In the genomic region with DNA sequence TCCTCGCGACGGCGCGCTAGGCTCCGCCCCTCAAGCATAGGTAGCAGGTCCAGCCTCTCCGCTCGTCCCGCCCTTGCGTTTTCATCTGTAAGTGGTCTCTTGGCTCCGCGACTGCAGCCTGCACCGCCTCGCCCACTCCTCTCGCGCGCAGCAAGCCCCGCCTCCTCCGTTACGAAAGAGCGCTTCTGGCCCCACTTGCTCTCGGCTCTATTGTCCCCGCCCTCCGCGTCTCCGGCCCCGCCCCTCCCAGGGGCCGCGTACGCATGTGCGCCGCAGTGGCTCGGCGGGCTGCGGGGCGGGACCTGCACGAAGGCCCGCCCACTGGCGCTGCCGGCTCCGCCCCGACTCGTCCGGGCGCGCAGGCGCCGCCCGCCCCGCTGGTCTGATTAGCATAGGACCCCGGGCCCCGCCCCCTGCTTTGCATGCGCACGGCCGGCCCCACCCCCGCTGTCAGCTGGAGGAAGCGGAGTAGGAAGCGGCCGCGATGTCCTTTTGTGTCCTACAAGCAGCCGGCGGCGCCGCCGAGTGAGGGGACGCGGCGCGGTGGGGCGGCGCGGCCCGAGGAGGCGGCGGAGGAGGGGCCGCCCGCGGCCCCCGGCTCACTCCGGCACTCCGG, we compare ENCODE assay signal across 1 cellular context.
TF ChIP-seq lines count a peak whose summit lies in the region.

Gene ESRRA, plus strand, starts transcription at position 450 of the 616 bp plus-strand sequence. CDS start 1,656 bp downstream, outside the sequence.

TF ChIP-seq in K562, 482 proteins besides CTCF, POLR2A, EP300 and RAD21 (continued from another document and continues in another):
- 0 out of 2 replicates have a peak, but pooled peaks have one; percentile 50 for TF ChIP-seq POLR2H (tag; IDR thresholded peaks at IDR 0.05; ENCODE audit: low read depth)
- TF ChIP-seq, protein P1, sequence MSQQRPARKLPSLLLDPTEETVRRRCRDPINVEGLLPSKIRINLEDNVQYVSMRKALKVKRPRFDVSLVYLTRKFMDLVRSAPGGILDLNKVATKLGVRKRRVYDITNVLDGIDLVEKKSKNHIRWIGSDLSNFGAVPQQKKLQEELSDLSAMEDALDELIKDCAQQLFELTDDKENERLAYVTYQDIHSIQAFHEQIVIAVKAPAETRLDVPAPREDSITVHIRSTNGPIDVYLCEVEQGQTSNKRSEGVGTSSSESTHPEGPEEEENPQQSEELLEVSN (IDR thresholded peaks at IDR 0.05; ENCODE audit: borderline replicate concordance in 1 of 2, extremely low read depth in 1 of 2, insufficient read depth in 1 of 2, insufficient read length in 1 of 2, low read depth in 1 of 2, low read length in 1 of 2, poor library complexity in 1 of 2, severe bottlenecking in 1 of 2), result peak in 1 of 2 experiments; percentile 17
- TF ChIP-seq, protein P2, sequence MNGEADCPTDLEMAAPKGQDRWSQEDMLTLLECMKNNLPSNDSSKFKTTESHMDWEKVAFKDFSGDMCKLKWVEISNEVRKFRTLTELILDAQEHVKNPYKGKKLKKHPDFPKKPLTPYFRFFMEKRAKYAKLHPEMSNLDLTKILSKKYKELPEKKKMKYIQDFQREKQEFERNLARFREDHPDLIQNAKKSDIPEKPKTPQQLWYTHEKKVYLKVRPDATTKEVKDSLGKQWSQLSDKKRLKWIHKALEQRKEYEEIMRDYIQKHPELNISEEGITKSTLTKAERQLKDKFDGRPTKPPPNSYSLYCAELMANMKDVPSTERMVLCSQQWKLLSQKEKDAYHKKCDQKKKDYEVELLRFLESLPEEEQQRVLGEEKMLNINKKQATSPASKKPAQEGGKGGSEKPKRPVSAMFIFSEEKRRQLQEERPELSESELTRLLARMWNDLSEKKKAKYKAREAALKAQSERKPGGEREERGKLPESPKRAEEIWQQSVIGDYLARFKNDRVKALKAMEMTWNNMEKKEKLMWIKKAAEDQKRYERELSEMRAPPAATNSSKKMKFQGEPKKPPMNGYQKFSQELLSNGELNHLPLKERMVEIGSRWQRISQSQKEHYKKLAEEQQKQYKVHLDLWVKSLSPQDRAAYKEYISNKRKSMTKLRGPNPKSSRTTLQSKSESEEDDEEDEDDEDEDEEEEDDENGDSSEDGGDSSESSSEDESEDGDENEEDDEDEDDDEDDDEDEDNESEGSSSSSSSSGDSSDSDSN (IDR thresholded peaks at IDR 0.05; ENCODE audit: borderline replicate concordance in 1 of 2, low read depth in 2 of 2, low read length in 2 of 2), result no peak
- TF ChIP-seq MYC (IDR thresholded peaks at IDR 0.05; ENCODE audit: low read depth, low read length), result no peak; the same call in 1 of the 2 replicates
- TF ChIP-seq MYC (CRISPR knock-in tag; IDR thresholded peaks at IDR 0.05; ENCODE audit: borderline replicate concordance, low read depth), result no peak
- TF ChIP-seq CBFA2T2 (conservative IDR thresholded peaks at IDR 0.05), result no peak
- no peak for TF ChIP-seq ZNF717 (CRISPR knock-in tag; IDR thresholded peaks at IDR 0.05)
- TF ChIP-seq, protein P3, sequence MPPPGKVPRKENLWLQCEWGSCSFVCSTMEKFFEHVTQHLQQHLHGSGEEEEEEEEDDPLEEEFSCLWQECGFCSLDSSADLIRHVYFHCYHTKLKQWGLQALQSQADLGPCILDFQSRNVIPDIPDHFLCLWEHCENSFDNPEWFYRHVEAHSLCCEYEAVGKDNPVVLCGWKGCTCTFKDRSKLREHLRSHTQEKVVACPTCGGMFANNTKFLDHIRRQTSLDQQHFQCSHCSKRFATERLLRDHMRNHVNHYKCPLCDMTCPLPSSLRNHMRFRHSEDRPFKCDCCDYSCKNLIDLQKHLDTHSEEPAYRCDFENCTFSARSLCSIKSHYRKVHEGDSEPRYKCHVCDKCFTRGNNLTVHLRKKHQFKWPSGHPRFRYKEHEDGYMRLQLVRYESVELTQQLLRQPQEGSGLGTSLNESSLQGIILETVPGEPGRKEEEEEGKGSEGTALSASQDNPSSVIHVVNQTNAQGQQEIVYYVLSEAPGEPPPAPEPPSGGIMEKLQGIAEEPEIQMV (tag; conservative IDR thresholded peaks at IDR 0.05; ENCODE audit: low read depth), result no peak
- TF ChIP-seq SMARCE1 (IDR thresholded peaks at IDR 0.05), result no peak
- TF ChIP-seq GTF2E2 (tag; IDR thresholded peaks at IDR 0.05), result 0 out of 2 replicates have a peak, but pooled peaks have one; percentile 18
- TF ChIP-seq, protein P4, sequence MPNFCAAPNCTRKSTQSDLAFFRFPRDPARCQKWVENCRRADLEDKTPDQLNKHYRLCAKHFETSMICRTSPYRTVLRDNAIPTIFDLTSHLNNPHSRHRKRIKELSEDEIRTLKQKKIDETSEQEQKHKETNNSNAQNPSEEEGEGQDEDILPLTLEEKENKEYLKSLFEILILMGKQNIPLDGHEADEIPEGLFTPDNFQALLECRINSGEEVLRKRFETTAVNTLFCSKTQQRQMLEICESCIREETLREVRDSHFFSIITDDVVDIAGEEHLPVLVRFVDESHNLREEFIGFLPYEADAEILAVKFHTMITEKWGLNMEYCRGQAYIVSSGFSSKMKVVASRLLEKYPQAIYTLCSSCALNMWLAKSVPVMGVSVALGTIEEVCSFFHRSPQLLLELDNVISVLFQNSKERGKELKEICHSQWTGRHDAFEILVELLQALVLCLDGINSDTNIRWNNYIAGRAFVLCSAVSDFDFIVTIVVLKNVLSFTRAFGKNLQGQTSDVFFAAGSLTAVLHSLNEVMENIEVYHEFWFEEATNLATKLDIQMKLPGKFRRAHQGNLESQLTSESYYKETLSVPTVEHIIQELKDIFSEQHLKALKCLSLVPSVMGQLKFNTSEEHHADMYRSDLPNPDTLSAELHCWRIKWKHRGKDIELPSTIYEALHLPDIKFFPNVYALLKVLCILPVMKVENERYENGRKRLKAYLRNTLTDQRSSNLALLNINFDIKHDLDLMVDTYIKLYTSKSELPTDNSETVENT (CRISPR knock-in tag; IDR thresholded peaks at IDR 0.05), result peak; percentile 55; the same call in 1 of the 2 replicates
- peak; percentile 72 for TF ChIP-seq HNRNPK (IDR thresholded peaks at IDR 0.05; ENCODE audit: low read depth, low read length, poor library complexity, severe bottlenecking)
- TF ChIP-seq ZNF76 (CRISPR knock-in tag; IDR thresholded peaks at IDR 0.05; ENCODE audit: borderline replicate concordance), result no peak
- TF ChIP-seq GTF2A2 (tag; IDR thresholded peaks at IDR 0.05), result no peak
- TF ChIP-seq GMEB1 (CRISPR knock-in tag; IDR thresholded peaks at IDR 0.05), result no peak
- no peak for TF ChIP-seq JUNB (CRISPR knock-in tag; conservative IDR thresholded peaks at IDR 0.05)
- TF ChIP-seq SMARCA4 (IDR thresholded peaks at IDR 0.05), result no peak
- no peak for TF ChIP-seq ZNF561 (CRISPR knock-in tag; conservative IDR thresholded peaks at IDR 0.05)
- no peak for TF ChIP-seq MTA1 (IDR thresholded peaks at IDR 0.05; ENCODE audit: borderline replicate concordance)
- TF ChIP-seq, protein P5, sequence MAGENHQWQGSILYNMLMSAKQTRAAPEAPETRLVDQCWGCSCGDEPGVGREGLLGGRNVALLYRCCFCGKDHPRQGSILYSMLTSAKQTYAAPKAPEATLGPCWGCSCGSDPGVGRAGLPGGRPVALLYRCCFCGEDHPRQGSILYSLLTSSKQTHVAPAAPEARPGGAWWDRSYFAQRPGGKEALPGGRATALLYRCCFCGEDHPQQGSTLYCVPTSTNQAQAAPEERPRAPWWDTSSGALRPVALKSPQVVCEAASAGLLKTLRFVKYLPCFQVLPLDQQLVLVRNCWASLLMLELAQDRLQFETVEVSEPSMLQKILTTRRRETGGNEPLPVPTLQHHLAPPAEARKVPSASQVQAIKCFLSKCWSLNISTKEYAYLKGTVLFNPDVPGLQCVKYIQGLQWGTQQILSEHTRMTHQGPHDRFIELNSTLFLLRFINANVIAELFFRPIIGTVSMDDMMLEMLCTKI (IDR thresholded peaks at IDR 0.05; ENCODE audit: partially characterized antibody), result no peak
- peak; percentile 23; the same call in 1 of the 2 replicates for TF ChIP-seq PHF8 (IDR thresholded peaks at IDR 0.05; ENCODE audit: borderline replicate concordance, low read length)
- TF ChIP-seq, protein P6, sequence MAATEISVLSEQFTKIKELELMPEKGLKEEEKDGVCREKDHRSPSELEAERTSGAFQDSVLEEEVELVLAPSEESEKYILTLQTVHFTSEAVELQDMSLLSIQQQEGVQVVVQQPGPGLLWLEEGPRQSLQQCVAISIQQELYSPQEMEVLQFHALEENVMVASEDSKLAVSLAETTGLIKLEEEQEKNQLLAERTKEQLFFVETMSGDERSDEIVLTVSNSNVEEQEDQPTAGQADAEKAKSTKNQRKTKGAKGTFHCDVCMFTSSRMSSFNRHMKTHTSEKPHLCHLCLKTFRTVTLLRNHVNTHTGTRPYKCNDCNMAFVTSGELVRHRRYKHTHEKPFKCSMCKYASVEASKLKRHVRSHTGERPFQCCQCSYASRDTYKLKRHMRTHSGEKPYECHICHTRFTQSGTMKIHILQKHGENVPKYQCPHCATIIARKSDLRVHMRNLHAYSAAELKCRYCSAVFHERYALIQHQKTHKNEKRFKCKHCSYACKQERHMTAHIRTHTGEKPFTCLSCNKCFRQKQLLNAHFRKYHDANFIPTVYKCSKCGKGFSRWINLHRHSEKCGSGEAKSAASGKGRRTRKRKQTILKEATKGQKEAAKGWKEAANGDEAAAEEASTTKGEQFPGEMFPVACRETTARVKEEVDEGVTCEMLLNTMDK (IDR thresholded peaks at IDR 0.05; ENCODE audit: borderline replicate concordance, insufficient read depth, low read depth, low read length, poor library complexity, severe bottlenecking), result no peak
- no peak for TF ChIP-seq MEF2D (tag; conservative IDR thresholded peaks at IDR 0.05; ENCODE audit: low read depth)
- TF ChIP-seq MAZ (CRISPR knock-in tag; conservative IDR thresholded peaks at IDR 0.05 in 1 of 2, IDR thresholded peaks at IDR 0.05 in 1 of 2), result peak; percentile 43 to 93
- TF ChIP-seq ZNF224 (CRISPR knock-in tag; IDR thresholded peaks at IDR 0.05), result no peak
- no peak for TF ChIP-seq ZNF197 (CRISPR knock-in tag; IDR thresholded peaks at IDR 0.05; ENCODE audit: low read depth)
- no peak for TF ChIP-seq CBX2 (IDR thresholded peaks at IDR 0.05; ENCODE audit: insufficient read depth, low read length, poor library complexity, severe bottlenecking)
- no peak for TF ChIP-seq ZNF3 (CRISPR knock-in tag; IDR thresholded peaks at IDR 0.05)
- peak; percentile 15; the same call in 1 of the 2 replicates for TF ChIP-seq RB1 (IDR thresholded peaks at IDR 0.05; ENCODE audit: low read depth)
- TF ChIP-seq SIN3B (IDR thresholded peaks at IDR 0.05; ENCODE audit: low read depth), result 0 out of 2 replicates have a peak, but pooled peaks have one; percentile 13
- no peak for TF ChIP-seq ZBTB49 (CRISPR knock-in tag; IDR thresholded peaks at IDR 0.05; ENCODE audit: borderline replicate concordance)
- TF ChIP-seq GATAD2A (IDR thresholded peaks at IDR 0.05), result no peak
- TF ChIP-seq ZBTB8A (IDR thresholded peaks at IDR 0.05; ENCODE audit: partially characterized antibody), result no peak
- no peak for TF ChIP-seq TAF9B (IDR thresholded peaks at IDR 0.05; ENCODE audit: partially characterized antibody)
- no peak for TF ChIP-seq ELK1 (CRISPR knock-in tag; IDR thresholded peaks at IDR 0.05)
- TF ChIP-seq E2F1 (CRISPR knock-in tag; IDR thresholded peaks at IDR 0.05), result no peak; the same call in 1 of the 2 replicates
- peak; percentile 98 for TF ChIP-seq NRF1 (conservative IDR thresholded peaks at IDR 0.05 in 1 of 2, IDR thresholded peaks at IDR 0.05 in 1 of 2)
- no peak for TF ChIP-seq RFX1 (IDR thresholded peaks at IDR 0.05)
- no peak for TF ChIP-seq RBM34 (IDR thresholded peaks at IDR 0.05; ENCODE audit: borderline replicate concordance, insufficient read depth, low read length)
- TF ChIP-seq SP1 (CRISPR knock-in tag; IDR thresholded peaks at IDR 0.05), result 0 out of 2 replicates have a peak, but pooled peaks have one; percentile 40
- TF ChIP-seq CEBPB (tag; IDR thresholded peaks at IDR 0.05), result peak; percentile 88
- no peak for TF ChIP-seq ZNF586 (CRISPR knock-in tag; conservative IDR thresholded peaks at IDR 0.05)
- TF ChIP-seq GATAD2B (IDR thresholded peaks at IDR 0.05; ENCODE audit: borderline replicate concordance), result peak; percentile 78; the same call in 1 of the 2 replicates
- TF ChIP-seq NFIX (CRISPR knock-in tag; IDR thresholded peaks at IDR 0.05; ENCODE audit: low read depth), result no peak
